ENCODE assay signal across 1 cellular context in the genomic region with DNA sequence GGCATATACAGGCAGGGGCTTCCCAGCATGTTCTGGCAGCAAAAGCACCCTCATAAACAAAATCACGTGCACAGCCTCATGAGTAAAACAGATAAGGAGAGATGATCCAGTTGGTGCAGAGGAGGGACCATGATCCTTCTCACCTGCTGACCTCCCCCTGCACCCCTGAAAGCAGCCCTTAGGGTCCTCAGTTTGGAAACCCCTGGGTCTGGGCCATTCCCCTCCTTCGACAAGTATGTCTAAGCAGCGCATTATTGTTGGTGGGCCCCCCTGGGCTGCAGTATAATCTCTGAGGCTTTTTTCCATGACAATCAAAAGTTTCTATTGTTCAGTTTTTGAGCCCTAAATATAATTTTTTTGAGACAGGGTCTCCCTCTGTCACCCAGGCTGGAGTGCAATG.
A peak's percentile ranks its signal among the peaks of the same experiment; 100 is the strongest.
TF ChIP-seq lines count a peak whose summit lies in the region.

No MANE protein-coding gene starts in this region.

TF ChIP-seq in IMR-90, 13 proteins besides CTCF, POLR2A, EP300 and RAD21:
- no peak for TF ChIP-seq FOS (IDR thresholded peaks at IDR 0.05; ENCODE audit: low read depth, low read length)
- TF ChIP-seq BHLHE40 (IDR thresholded peaks at IDR 0.05; ENCODE audit: low read depth, low read length), result peak; percentile 37; the same call in 1 of the 2 replicates
- TF ChIP-seq RFX5 (IDR thresholded peaks at IDR 0.05; ENCODE audit: low read depth, low read length), result no peak
- TF ChIP-seq, protein P1, sequence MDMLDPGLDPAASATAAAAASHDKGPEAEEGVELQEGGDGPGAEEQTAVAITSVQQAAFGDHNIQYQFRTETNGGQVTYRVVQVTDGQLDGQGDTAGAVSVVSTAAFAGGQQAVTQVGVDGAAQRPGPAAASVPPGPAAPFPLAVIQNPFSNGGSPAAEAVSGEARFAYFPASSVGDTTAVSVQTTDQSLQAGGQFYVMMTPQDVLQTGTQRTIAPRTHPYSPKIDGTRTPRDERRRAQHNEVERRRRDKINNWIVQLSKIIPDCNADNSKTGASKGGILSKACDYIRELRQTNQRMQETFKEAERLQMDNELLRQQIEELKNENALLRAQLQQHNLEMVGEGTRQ (IDR thresholded peaks at IDR 0.05; ENCODE audit: low read depth, low read length), result no peak
